7 cellular contexts compared by ENCODE assay signal in genomic region chr11:78039919-78040671, GRCh38. TPM values are rescaled to one million over a fixed set of nuclear protein-coding genes. Genes with fewer than 3 reads are reported as not detected.
DNase-seq lines count a peak whose midpoint lies in the region; ATAC-seq, FAIRE-seq and TF ChIP-seq lines count a peak whose summit lies in the region.

No MANE protein-coding gene starts in this region.

- H3K4me3 ChIP-seq in pancreas (no peak overlapping the region), H7 (ENCODE audit: insufficient read depth, low read depth, low read length) (no peak overlapping the region)

- peak overlapping the region; percentile 1 to 75 (median 65) for H3K27ac ChIP-seq in pancreas

- H3K4me1 ChIP-seq in pancreas: peaks cover 13 to 35% (median 24%) of the 10 kb centered on the region in 3 donors

- DNase-seq in ELF-1 (ENCODE audit: low read depth, low spot score) (peak; percentile 56), NCI-H1105 treated with DMSO at 0.1 percent for 48 hours (lab: John Stamatoyannopoulos, UW) (peak; percentile 83), foreskin melanocyte (peak; percentile 92), pancreas (peak; percentile 60 to 89 (median 70)), H7 (no peak)
- DNase-seq in activated CD8-positive, alpha-beta T cell treated with anti-CD3 and anti-CD28 coated beads for 36 hours: peak; percentile 74

- no peak for TF ChIP-seq CTCF in activated CD8-positive, alpha-beta T cell treated with anti-CD3 and anti-CD28 coated beads for 36 hours (IDR thresholded peaks at IDR 0.05)
- no peak for TF ChIP-seq CTCF in pancreas (IDR thresholded peaks at IDR 0.05)

- intact Hi-C loops in activated CD8-positive, alpha-beta T cell treated with anti-CD3 and anti-CD28 coated beads for 36 hours (cut with micrococcal nuclease): no loop called here
- intact Hi-C loops in pancreas (cut with DNase I): no loop called here

- no peaks in the 10 kb centered on the region for H3K9me3 Mint-ChIP-seq in activated CD8-positive, alpha-beta T cell treated with anti-CD3 and anti-CD28 coated beads for 36 hours

- CTCF ChIA-PET in activated CD8-positive, alpha-beta T cell treated with anti-CD3 and anti-CD28 coated beads for 36 hours (lab: Charles Lee): interaction anchor here (1.7 to 3.1 kb wide), 3 partner anchors 12 to 45 kb away, joined by 5 to 10 read pairs (median 8); partner anchors contain the start of gene INTS4

- POLR2A ChIA-PET in activated CD8-positive, alpha-beta T cell treated with anti-CD3 and anti-CD28 coated beads for 36 hours (lab: Charles Lee): interaction anchor here (0.6 to 1.5 kb wide), 3 partner anchors 46 to 119 kb away, joined by 3 to 5 read pairs (median 3); partner anchors contain the start of gene INTS4

- H3K27me3 ChIP-seq in pancreas (no peaks in the 10 kb centered on the region), H7 (ENCODE audit: control insufficient read depth, insufficient read depth, low read length) (no peaks in the 10 kb centered on the region)

- H3K27ac Mint-ChIP-seq in activated CD8-positive, alpha-beta T cell treated with anti-CD3 and anti-CD28 coated beads for 36 hours: peak overlapping the region; percentile 93

- no peak for FAIRE-seq in pancreas (lab: Jason Lieb, UNC)

- WGBS in pancreas, 2 donors: 22 to 24% methylated on average over 7 of the region's 7 CpGs

- H3K9me3 ChIP-seq in pancreas: no peaks in the 10 kb centered on the region

- ATAC-seq in GM21723 (IDR thresholded peaks at IDR 0.05; ENCODE audit: unreplicated experiment) (peak; percentile 70), pancreas (peak in 2 of 4 donors; percentile 46 to 64)
- ATAC-seq in activated CD8-positive, alpha-beta T cell treated with anti-CD3 and anti-CD28 coated beads for 36 hours: peak; percentile 82

- H3K4me3 Mint-ChIP-seq in activated CD8-positive, alpha-beta T cell treated with anti-CD3 and anti-CD28 coated beads for 36 hours: peak overlapping the region; percentile 39

- H3K4me1 Mint-ChIP-seq in activated CD8-positive, alpha-beta T cell treated with anti-CD3 and anti-CD28 coated beads for 36 hours (ENCODE audit: low read depth): peaks cover 17% of the 10 kb centered on the region

- H3K27me3 Mint-ChIP-seq in activated CD8-positive, alpha-beta T cell treated with anti-CD3 and anti-CD28 coated beads for 36 hours: no peaks in the 10 kb centered on the region

- H3K36me3 Mint-ChIP-seq in activated CD8-positive, alpha-beta T cell treated with anti-CD3 and anti-CD28 coated beads for 36 hours (ENCODE audit: low read depth): no peaks in the 10 kb centered on the region

- H3K36me3 ChIP-seq in pancreas (no peaks in the 10 kb centered on the region), H7 (replicated peaks; ENCODE audit: control insufficient read depth, insufficient read depth, low read length) (no peaks in the 10 kb centered on the region)

RNA-seq across cellular contexts. Expression of gene KCTD14, which starts 17.0 kb away (rescaled TPM):
- under 1 TPM in 1 of 2 experiments, not detected in 1; 0.16 TPM for total RNA-seq in activated CD8-positive, alpha-beta T cell treated with anti-CD3 and anti-CD28 coated beads for 36 hours
- total RNA-seq in pancreas: 10 to 100 TPM; 11.9 to 20.7 (median 13.9) TPM
- 1 to 10 TPM; 7.0 to 8.2 TPM for polyA plus RNA-seq in pancreas
- total RNA-seq in H7 (2014; rRNA removed; shearing (Covaris generic)): 13.3 and 17.1 TPM in 2 replicates

RNA-seq across cellular contexts. Expression of gene THRSP, which starts 23.6 kb away (rescaled TPM):
- total RNA-seq in activated CD8-positive, alpha-beta T cell treated with anti-CD3 and anti-CD28 coated beads for 36 hours: not detected
- total RNA-seq in pancreas: 1 to 10 TPM in 2 of 6 donors, not detected in 4; 4.5 to 9.2 TPM
- polyA plus RNA-seq in pancreas: 1 to 10 TPM in 1 of 2 donors, under 1 TPM in 1; 0.63 to 3.3 TPM
- total RNA-seq in H7 (2014; rRNA removed; shearing (Covaris generic)): not detected in 2 replicates

RNA-seq across cellular contexts. Expression of gene NDUFC2, which starts 39.6 kb away (rescaled TPM):
- total RNA-seq in activated CD8-positive, alpha-beta T cell treated with anti-CD3 and anti-CD28 coated beads for 36 hours: 100 to 1,000 TPM; 169 to 179 TPM
- total RNA-seq in pancreas: 10 to 100 TPM; 57.7 to 80.4 (median 73.6) TPM
- polyA plus RNA-seq in pancreas: 100 to 1,000 TPM in 1 of 2 donors, 10 to 100 TPM in 1; 42.6 to 114 TPM
- 153 and 258 TPM in 2 replicates for total RNA-seq in H7 (2014; rRNA removed; shearing (Covaris generic))

RNA-seq across cellular contexts. Expression of gene INTS4, which starts 45.6 kb away (rescaled TPM):
- total RNA-seq in activated CD8-positive, alpha-beta T cell treated with anti-CD3 and anti-CD28 coated beads for 36 hours: 10 to 100 TPM; 44.4 to 45.8 TPM
- total RNA-seq in pancreas: 10 to 100 TPM; 15.9 to 26.8 (median 17.9) TPM
- 10 to 100 TPM; 17.8 to 27.1 TPM for polyA plus RNA-seq in pancreas
- 33.2 and 36.7 TPM in 2 replicates for total RNA-seq in H7 (2014; rRNA removed; shearing (Covaris generic))

Comparison
In these comparisons a context has a peak if more than half of its experiments do, and no peak if none do; other contexts are left out.
1. RNA of gene KCTD14, which starts 17.0 kb away (total RNA-seq): 13.3 to 17.1 TPM in H7 and 11.9 to 20.7 TPM in pancreas; 0.16 TPM in activated CD8-positive, alpha-beta T cell treated with anti-CD3 and anti-CD28 coated beads for 36 hours; every median in the first group is over 10 times any median in the second.